ENCODE assay signal across 9 cellular contexts in the genomic region with DNA sequence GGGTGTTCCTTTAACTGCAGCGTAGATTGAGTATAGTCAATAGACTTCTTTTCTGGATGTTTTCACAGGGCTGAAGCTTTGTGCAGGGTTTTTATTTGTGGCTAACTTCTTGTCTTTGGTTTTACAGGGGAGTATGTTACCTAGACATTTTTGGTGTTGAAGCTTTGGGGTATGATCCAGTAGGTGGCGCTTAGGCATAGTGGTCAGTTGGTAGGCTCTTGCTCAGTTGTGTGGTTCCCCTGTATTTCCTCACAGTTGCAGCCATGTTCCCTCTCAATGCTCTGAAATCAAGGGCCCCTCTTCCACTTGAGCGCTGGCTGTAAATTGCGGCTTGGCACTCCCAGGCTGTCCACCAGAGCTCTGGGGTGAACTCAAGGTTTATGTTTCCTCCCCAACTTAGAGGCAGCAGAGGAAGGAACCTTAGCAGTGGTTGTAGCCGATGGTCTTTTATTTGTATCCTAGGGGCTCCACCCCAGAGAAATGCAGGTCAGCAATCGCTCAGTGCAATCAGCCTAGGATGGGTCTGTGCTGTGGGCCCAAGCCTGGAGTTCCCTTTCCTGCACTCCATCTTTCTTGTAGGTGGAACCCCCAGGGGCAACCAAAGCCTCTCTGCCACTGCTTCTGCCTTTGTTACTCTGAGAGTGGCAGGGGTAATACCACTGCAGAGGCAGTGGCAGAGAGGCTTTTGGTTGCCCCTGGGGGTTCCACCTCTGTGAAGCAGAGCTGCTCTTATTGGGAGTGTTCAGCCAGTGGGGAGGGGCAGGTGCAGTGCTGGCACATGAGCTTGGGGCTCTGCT. TPM values are rescaled to one million over a fixed set of nuclear protein-coding genes. Genes with fewer than 3 reads are reported as not detected.
DNase-seq lines count a peak whose midpoint lies in the region; ATAC-seq and TF ChIP-seq lines count a peak whose summit lies in the region.
"Had no signal": no experiment of that assay in that cellular context is flagged by ENCODE, and none has a peak within 500 bp of the region (broad histone marks: within the 10 kb centered on the region; RNA-seq: fewer than 3 reads in every experiment).

No MANE protein-coding gene starts in this region.

- peak; percentile 25 to 56 for ATAC-seq in CD4-positive, CD25-positive, alpha-beta regulatory T cell (ENCODE audit: low read depth in 2 of 2)
- peak; percentile 85 for ATAC-seq in GM18867 (IDR thresholded peaks at IDR 0.05; ENCODE audit: unreplicated experiment)
- peak; percentile 57 for ATAC-seq in HG03280 (IDR thresholded peaks at IDR 0.05; ENCODE audit: unreplicated experiment)
- ATAC-seq in left lung, result peak; percentile 81

- no peaks in the 10 kb centered on the region for H3K9me3 Mint-ChIP-seq in CD4-positive, CD25-positive, alpha-beta regulatory T cell
- H3K9me3 Mint-ChIP-seq: T-helper 1 cell treated with Interleukin-12 subunit alpha and Interleukin-12 subunit beta and Interleukin-4 antibody, amounts not matched to agents 30 μg/mL and 1 μg/mL, for 36 hours had no signal

- H3K4me3 ChIP-seq in CD4-positive, CD25-positive, alpha-beta regulatory T cell (ENCODE audit: low read depth, low read length), result no peak overlapping the region
- H3K4me3 ChIP-seq in left lung (no peak overlapping the region), suprapubic skin (no peak overlapping the region)

- peak; percentile 15 to 77 (median 55) for DNase-seq in CD4-positive, CD25-positive, alpha-beta regulatory T cell
- DNase-seq in RPMI7951 (ENCODE audit: low read depth) (peak; percentile 76), left lung (peak in 1 of 2 donors; percentile 41), suprapubic skin (ENCODE audit: low spot score in 2 of 2) (no peak), COR-L47 (lab: John Stamatoyannopoulos, UW) (no peak)
- DNase-seq in central memory CD4-positive, alpha-beta T cell, result peak; percentile 33

- H3K27me3 ChIP-seq in CD4-positive, CD25-positive, alpha-beta regulatory T cell (ENCODE audit: control insufficient read depth, insufficient read depth, low read length), result no peaks in the 10 kb centered on the region
- H3K27me3 ChIP-seq in left lung (no peaks in the 10 kb centered on the region), suprapubic skin (no peaks in the 10 kb centered on the region)

- no peaks in the 10 kb centered on the region for H3K36me3 ChIP-seq in CD4-positive, CD25-positive, alpha-beta regulatory T cell (ENCODE audit: control insufficient read depth, insufficient read depth, low read length)
- H3K36me3 ChIP-seq in left lung (no peaks in the 10 kb centered on the region), suprapubic skin (no peaks in the 10 kb centered on the region)

- H3K36me3 Mint-ChIP-seq in CD4-positive, CD25-positive, alpha-beta regulatory T cell, result no peaks in the 10 kb centered on the region

- no peak overlapping the region for H3K27ac ChIP-seq in CD4-positive, CD25-positive, alpha-beta regulatory T cell (ENCODE audit: insufficient read depth, low read length, poor library complexity, severe bottlenecking)
- H3K27ac ChIP-seq in left lung (no peak overlapping the region), suprapubic skin (no peak overlapping the region)

- peaks cover 0 to 13% (median 2%) of the 10 kb centered on the region in 4 donors for H3K4me1 Mint-ChIP-seq in CD4-positive, CD25-positive, alpha-beta regulatory T cell

- H3K27ac Mint-ChIP-seq in CD4-positive, CD25-positive, alpha-beta regulatory T cell, result peak overlapping the region in 1 of 3 donors; percentile 44
- H3K27ac Mint-ChIP-seq: T-helper 1 cell treated with Interleukin-12 subunit alpha and Interleukin-12 subunit beta and Interleukin-4 antibody, amounts not matched to agents 30 μg/mL and 1 μg/mL, for 36 hours had no signal

- H3K9me3 ChIP-seq in CD4-positive, CD25-positive, alpha-beta regulatory T cell (ENCODE audit: control insufficient read depth in 2 of 2, low read length in 2 of 2), result no peaks in the 10 kb centered on the region
- no peaks in the 10 kb centered on the region for H3K9me3 ChIP-seq in left lung
- no peaks in the 10 kb centered on the region for H3K9me3 ChIP-seq in suprapubic skin

- WGBS in suprapubic skin, result 88% methylated on average over 6 of the region's 6 CpGs

- no peak for TF ChIP-seq EP300 in suprapubic skin (IDR thresholded peaks at IDR 0.05)

- peak overlapping the region in 1 of 4 donors; percentile 32 for H3K4me3 Mint-ChIP-seq in CD4-positive, CD25-positive, alpha-beta regulatory T cell
- H3K4me3 Mint-ChIP-seq: T-helper 1 cell treated with Interleukin-12 subunit alpha and Interleukin-12 subunit beta and Interleukin-4 antibody, amounts not matched to agents 30 μg/mL and 1 μg/mL, for 36 hours had no signal

- peaks cover 11% of the 10 kb centered on the region for H3K27me3 Mint-ChIP-seq in CD4-positive, CD25-positive, alpha-beta regulatory T cell

- peaks cover 3% of the 10 kb centered on the region for H3K4me1 ChIP-seq in CD4-positive, CD25-positive, alpha-beta regulatory T cell (ENCODE audit: control insufficient read depth, insufficient read depth, low read length, poor library complexity, severe bottlenecking)
- H3K4me1 ChIP-seq in left lung (peaks cover 11 to 13% of the 10 kb centered on the region in 2 donors), suprapubic skin (peaks cover 12% of the 10 kb centered on the region)

- TF ChIP-seq CTCF in left lung (IDR thresholded peaks at IDR 0.05), result peak; percentile 34 to 50
- peak; percentile 7 to 24 for TF ChIP-seq CTCF in suprapubic skin (IDR thresholded peaks at IDR 0.05)

- intact Hi-C loops in left lung (cut with DNase I), result loop anchor here in 1 of 2 donors (5.0 kb wide), 1 partner anchor 236 kb away; no protein-coding TSS in a partner anchor

- no peak for TF ChIP-seq POLR2A in suprapubic skin (IDR thresholded peaks at IDR 0.05)

RNA-seq across cellular contexts. Expression of gene CMAS, which starts 55.1 kb away (rescaled TPM):
- total RNA-seq in CD4-positive, CD25-positive, alpha-beta regulatory T cell, result 17.0 TPM
- polyA plus RNA-seq in CD4-positive, CD25-positive, alpha-beta regulatory T cell, result 10 to 100 TPM; 41.8 to 43.2 (median 42.3) TPM
- 26.0 and 32.0 TPM in 2 replicates for total RNA-seq in RPMI7951 (2014; rRNA removed; shearing (Covaris generic))
- total RNA-seq in left lung (10 to 100 TPM; 23.4 to 28.6 TPM), suprapubic skin (10 to 100 TPM; 20.3 to 25.8 (median 22.9) TPM)

Comparison
In these comparisons a context has a peak if more than half of its experiments do, and no peak if none do; other contexts are left out.
1. DNase-seq: peak in CD4-positive, CD25-positive, alpha-beta regulatory T cell (3 of 3), RPMI7951 (single experiment) and central memory CD4-positive, alpha-beta T cell (single experiment); none in suprapubic skin (0 of 2) and COR-L47 (single experiment).
2. Peak in every context shown above with its lines, with median percentiles within 50 percentile points of each other: ATAC-seq.